ENCODE assay signal across 26 cellular contexts in genomic region chr15:86572368-86572841, GRCh38.
A peak's percentile ranks its signal among the peaks of the same experiment; 100 is the strongest.
DNase-seq lines count a peak whose midpoint lies in the region; ATAC-seq and TF ChIP-seq lines count a peak whose summit lies in the region.
"Had no signal": no experiment of that assay in that cellular context is flagged by ENCODE, and none has a peak within 500 bp of the region (broad histone marks: within the 10 kb centered on the region; RNA-seq: fewer than 3 reads in every experiment).

No MANE protein-coding gene starts in this region.

- no peak overlapping the region for H3K27ac ChIP-seq in left ventricle myocardium inferior (replicated peaks)
- no peak overlapping the region for H3K27ac ChIP-seq in upper lobe of right lung
- H3K27ac ChIP-seq: brain microvascular endothelial cell, gastroesophageal sphincter, right lobe of liver, RWPE1, uterus had no signal

- H3K9me3 ChIP-seq in left ventricle myocardium inferior (replicated peaks) (no peaks in the 10 kb centered on the region), upper lobe of right lung (no peaks in the 10 kb centered on the region)
- H3K9me3 ChIP-seq: gastroesophageal sphincter, right lobe of liver, uterus had no signal

- intact Hi-C loops in Right ventricle myocardium superior (cut with DNase I): no loop called here
- intact Hi-C loops in cardiac septum (cut with DNase I): no loop called here
- intact Hi-C loops in left ventricle myocardium inferior (cut with micrococcal nuclease): no loop called here
- intact Hi-C loops in upper lobe of right lung (cut with DNase I): no loop called here

- H3K4me1 ChIP-seq in left ventricle myocardium inferior: peaks cover 7% of the 10 kb centered on the region
- H3K4me1 ChIP-seq in upper lobe of right lung: no peaks in the 10 kb centered on the region
- H3K4me1 ChIP-seq: gastroesophageal sphincter, right lobe of liver, uterus had no signal

- TF ChIP-seq CTCF in left ventricle myocardium inferior (IDR thresholded peaks at IDR 0.05; ENCODE audit: borderline replicate concordance) (no peak), upper lobe of right lung (IDR thresholded peaks at IDR 0.05) (no peak)

- H3K4me3 ChIP-seq in left ventricle myocardium inferior: peak overlapping the region; percentile 48
- H3K4me3 ChIP-seq in upper lobe of right lung: no peak overlapping the region
- H3K4me3 ChIP-seq: gastroesophageal sphincter, right lobe of liver, uterus had no signal

- ATAC-seq in Right ventricle myocardium superior (ENCODE audit: poor library complexity) (peak; percentile 50), upper lobe of right lung (peak; percentile 41), HG03139 (IDR thresholded peaks at IDR 0.05; ENCODE audit: unreplicated experiment) (no peak), GM21447 (IDR thresholded peaks at IDR 0.05; ENCODE audit: unreplicated experiment) (no peak)
- ATAC-seq: gastroesophageal sphincter; HCT116; left lobe of liver; stimulated activated naive CD8-positive, alpha-beta T cell treated with anti-CD3 and anti-CD28 coated beads, Interleukin-15, amount 100 ng/mL, for 72 hours had no signal

- H3K27me3 ChIP-seq in left ventricle myocardium inferior (ENCODE audit: low read depth): peaks cover 40% of the 10 kb centered on the region
- H3K27me3 ChIP-seq in upper lobe of right lung: no peaks in the 10 kb centered on the region
- H3K27me3 ChIP-seq: brain microvascular endothelial cell, uterus had no signal

- DNase-seq in Right ventricle myocardium superior: no peak
- DNase-seq in cardiac septum (ENCODE audit: low spot score): no peak
- DNase-seq in RPMI7951 (ENCODE audit: low read depth): peak; percentile 15
- DNase-seq in left ventricle myocardium inferior: no peak
- no peak for DNase-seq in upper lobe of right lung
- DNase-seq in Kasumi-1 (lab: John Stamatoyannopoulos, UW): no peak
- DNase-seq: activated T-cell treated with anti-CD3 and anti-CD28 coated beads for 4 hours; AML-193; amniotic stem cell; brain microvascular endothelial cell; CD4-positive, alpha-beta T cell; hypothalamus; immature natural killer cell; Karpas-422; NCI-H1436 treated with DMSO at 0.1 percent for 48 hours; NCI-H510A; right lobe of liver; stimulated activated CD8-positive, alpha-beta memory T cell treated with anti-CD3 and anti-CD28 coated beads, Interleukin-4, amount 100 ng/mL, for 48 hours; stimulated activated naive CD8-positive, alpha-beta T cell treated with anti-CD3 and anti-CD28 coated beads, Interleukin-15, amount 100 ng/mL, for 72 hours; uterus had no signal

- H3K36me3 ChIP-seq in left ventricle myocardium inferior (no peaks in the 10 kb centered on the region), upper lobe of right lung (no peaks in the 10 kb centered on the region)
- H3K36me3 ChIP-seq: brain microvascular endothelial cell, gastroesophageal sphincter, right lobe of liver, uterus had no signal

Comparison
In these comparisons a context has a peak if more than half of its experiments do, and no peak if none do; other contexts are left out.
1. ATAC-seq: peak in Right ventricle myocardium superior (single experiment) and upper lobe of right lung (single experiment); none in HG03139 (single experiment) and GM21447 (single experiment).